Comparison of ENCODE assay signal across 15 cellular contexts in the genomic region with DNA sequence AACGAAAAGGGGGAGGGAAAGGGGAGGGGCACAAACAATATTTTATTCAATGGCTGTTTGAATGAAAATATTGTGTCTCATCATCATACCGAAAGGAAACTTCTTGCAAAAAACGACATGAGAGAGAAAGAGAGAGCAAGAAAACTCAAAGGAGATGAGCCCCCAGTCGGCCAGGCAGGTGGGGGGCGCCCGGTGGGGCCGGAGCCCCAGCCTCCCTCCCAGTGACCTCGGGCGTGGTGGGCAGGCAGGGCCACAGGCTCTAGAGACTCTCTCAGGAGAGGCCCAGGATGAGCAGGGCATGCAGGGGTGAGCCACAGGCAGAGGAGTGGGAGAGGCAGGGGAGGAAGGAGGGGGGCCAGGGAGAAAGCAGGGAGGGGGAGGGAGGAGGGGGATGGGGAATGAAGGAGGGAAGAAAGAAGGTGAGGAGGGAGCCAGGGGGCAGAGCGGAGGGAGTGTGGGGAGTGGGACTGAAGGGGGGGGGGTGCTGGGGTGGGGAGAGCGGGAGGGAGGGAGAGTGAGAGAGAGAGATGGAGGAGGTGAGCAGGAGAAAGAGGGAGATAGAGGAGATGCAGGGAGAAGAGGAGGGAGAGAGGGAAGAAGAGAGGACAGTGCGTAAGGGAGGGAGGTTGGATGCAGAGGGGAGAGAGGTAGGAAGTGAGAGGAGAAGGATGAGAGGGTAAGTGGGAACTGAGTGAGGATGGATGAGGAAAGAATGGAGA.
"Had no signal": no experiment of that assay in that cellular context is flagged by ENCODE, and none has a peak within 500 bp of the region (broad histone marks: within the 10 kb centered on the region; RNA-seq: fewer than 3 reads in every experiment).

No MANE protein-coding gene starts in this region.

- H3K9me3 Mint-ChIP-seq: activated T-helper 2 cell treated with anti-CD3 and anti-CD28 coated beads, Interferon-gamma antibody, Interleukin-2, Interleukin-4, amounts not matched to agents 10 μg/mL and 5 μg/mL and 100 μg/mL, durations not matched to agents 14 hours and 24 hours and 36 hours; dendritic cell treated with granulocyte-macrophage colony-stimulating factor and Interleukin-4, amounts not matched to agents 40 ng/mL and 50 ng/mL, for 4 days; T-cell had no signal

- H3K27ac Mint-ChIP-seq: activated T-helper 2 cell treated with anti-CD3 and anti-CD28 coated beads, Interferon-gamma antibody, Interleukin-2, Interleukin-4, amounts not matched to agents 10 μg/mL and 5 μg/mL and 100 μg/mL, durations not matched to agents 14 hours and 24 hours and 36 hours; dendritic cell treated with granulocyte-macrophage colony-stimulating factor and Interleukin-4, amounts not matched to agents 40 ng/mL and 50 ng/mL, for 4 days; T-cell had no signal

- H3K27me3 ChIP-seq: adrenal gland, tibial nerve, vagina had no signal

- H3K4me3 Mint-ChIP-seq: dendritic cell treated with granulocyte-macrophage colony-stimulating factor and Interleukin-4, amounts not matched to agents 40 ng/mL and 50 ng/mL, for 4 days had no signal

- H3K4me1 ChIP-seq: adrenal gland, vagina had no signal

- DNase-seq: activated CD4-positive, alpha-beta T cell treated with anti-CD3 and anti-CD28 coated beads, Interleukin-2, amount 50 U/mL, for 1 hour; activated naive CD4-positive, alpha-beta T cell treated with anti-CD3 and anti-CD28 coated beads, Interleukin-2, amount 50 U/mL, for 16 hours; activated T-cell treated with anti-CD3 and anti-CD28 coated beads for 4 hours; adrenal gland; central memory CD4-positive, alpha-beta T cell; left colon; posterior cingulate gyrus; right cardiac atrium; small intestine had no signal

- H3K36me3 Mint-ChIP-seq: T-cell had no signal

- H3K27ac ChIP-seq: adrenal gland, tibial nerve, vagina had no signal

- H3K4me3 ChIP-seq: adrenal gland, tibial nerve, vagina had no signal

- FAIRE-seq: small intestine had no signal

- H3K27me3 Mint-ChIP-seq: T-cell had no signal

- ATAC-seq: esophagus mucosa, right cardiac atrium had no signal

- H3K36me3 ChIP-seq: adrenal gland, tibial nerve, vagina had no signal
